Comparison of ENCODE assay signal across 8 cellular contexts in the genomic region with DNA sequence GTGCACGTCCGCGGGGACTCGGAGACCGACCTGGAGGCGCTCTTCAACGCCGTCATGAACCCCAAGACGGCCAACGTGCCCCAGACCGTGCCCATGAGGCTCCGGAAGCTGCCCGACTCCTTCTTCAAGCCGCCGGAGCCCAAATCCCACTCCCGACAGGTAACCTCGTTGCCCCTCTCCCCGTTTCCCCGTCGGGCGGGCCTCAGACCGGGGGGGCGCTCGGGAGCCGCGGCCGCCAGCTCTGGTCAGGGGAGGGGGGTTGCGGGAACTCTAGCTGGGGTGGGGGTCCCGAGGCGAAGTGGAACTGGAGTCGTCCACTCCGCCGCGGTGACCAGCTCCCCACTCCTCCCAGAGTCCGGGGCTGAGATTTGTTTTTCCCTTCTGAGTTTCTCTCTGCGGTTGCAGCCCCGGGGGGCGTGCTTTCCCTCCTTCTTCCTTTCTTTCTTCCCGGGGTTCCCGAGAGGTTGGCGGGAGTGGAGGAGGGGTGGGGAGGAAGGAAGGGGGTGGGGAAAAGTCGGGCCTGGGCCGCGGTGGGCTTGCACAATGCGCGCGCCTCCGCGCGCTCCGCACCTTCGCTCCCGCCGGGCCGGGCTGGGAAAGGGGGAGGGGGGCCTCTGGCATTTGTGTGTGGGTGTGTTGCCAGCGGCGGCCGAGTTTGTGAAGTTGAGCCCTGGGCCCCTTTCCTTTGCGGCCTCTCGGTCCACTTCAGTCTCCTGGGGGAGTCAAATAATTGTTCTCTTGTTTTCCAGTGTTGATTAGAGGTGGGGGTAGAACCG. TPM values are rescaled to one million over a fixed set of nuclear protein-coding genes. Genes with fewer than 3 reads are reported as not detected.
DNase-seq lines count a peak whose midpoint lies in the region; ATAC-seq, FAIRE-seq and TF ChIP-seq lines count a peak whose summit lies in the region.

No MANE protein-coding gene starts in this region.

- CTCF ChIA-PET in naive thymus-derived CD4-positive, alpha-beta T cell (lab: Charles Lee), result interaction anchor here (0.6 kb wide), 1 partner anchor 9 kb away, joined by 5 read pairs; no protein-coding TSS in a partner anchor

- H3K4me3 Mint-ChIP-seq in CD14-positive monocyte, result peak overlapping the region; percentile 39 to 78
- H3K4me3 Mint-ChIP-seq in activated T-helper 1 cell treated with anti-CD3 and anti-CD28 coated beads, Interleukin-12 subunit alpha, Interleukin-12 subunit beta, Interleukin-2, Interleukin-4 antibody, amounts not matched to agents 30 ng/mL and 10 ng/mL and 1 ng/mL, durations not matched to agents 14 hours and 24 hours and 36 hours, result peak overlapping the region; percentile 82
- H3K4me3 Mint-ChIP-seq in naive thymus-derived CD4-positive, alpha-beta T cell, result peak overlapping the region; percentile 76 to 98 (median 85)

- peak; percentile 12 for ATAC-seq in HG03095 (IDR thresholded peaks at IDR 0.05; ENCODE audit: unreplicated experiment)
- ATAC-seq in naive thymus-derived CD4-positive, alpha-beta T cell, result peak; percentile 3
- no peak for ATAC-seq in GM19463 (IDR thresholded peaks at IDR 0.05; ENCODE audit: unreplicated experiment)
- ATAC-seq in HG02763 (IDR thresholded peaks at IDR 0.05; ENCODE audit: unreplicated experiment), result no peak

- no peaks in the 10 kb centered on the region for H3K9me3 ChIP-seq in naive thymus-derived CD4-positive, alpha-beta T cell (ENCODE audit: control insufficient read depth in 2 of 3, low read length in 3 of 3)

- H3K4me1 ChIP-seq in naive thymus-derived CD4-positive, alpha-beta T cell (ENCODE audit: control insufficient read depth in 2 of 2, insufficient read depth in 2 of 2, low read length in 2 of 2), result peaks cover 0 to 6% of the 10 kb centered on the region in 2 donors

- H3K36me3 Mint-ChIP-seq in CD14-positive monocyte, result peaks cover 2 to 5% of the 10 kb centered on the region in 2 donors
- no peaks in the 10 kb centered on the region for H3K36me3 Mint-ChIP-seq in activated T-helper 1 cell treated with anti-CD3 and anti-CD28 coated beads, Interleukin-12 subunit alpha, Interleukin-12 subunit beta, Interleukin-2, Interleukin-4 antibody, amounts not matched to agents 30 ng/mL and 10 ng/mL and 1 ng/mL, durations not matched to agents 14 hours and 24 hours and 36 hours (ENCODE audit: low read depth)
- H3K36me3 Mint-ChIP-seq in naive thymus-derived CD4-positive, alpha-beta T cell, result no peaks in the 10 kb centered on the region

- H3K4me3 ChIP-seq in fibroblast of villous mesenchyme (ENCODE audit: low read depth, low read length), result peak overlapping the region; percentile 95
- H3K4me3 ChIP-seq in naive thymus-derived CD4-positive, alpha-beta T cell (ENCODE audit: low read length), result peak overlapping the region; percentile 46

- no peak overlapping the region for H3K27ac Mint-ChIP-seq in CD14-positive monocyte
- H3K27ac Mint-ChIP-seq in activated T-helper 1 cell treated with anti-CD3 and anti-CD28 coated beads, Interleukin-12 subunit alpha, Interleukin-12 subunit beta, Interleukin-2, Interleukin-4 antibody, amounts not matched to agents 30 ng/mL and 10 ng/mL and 1 ng/mL, durations not matched to agents 14 hours and 24 hours and 36 hours, result no peak overlapping the region
- no peak overlapping the region for H3K27ac Mint-ChIP-seq in naive thymus-derived CD4-positive, alpha-beta T cell

- H3K27me3 ChIP-seq in naive thymus-derived CD4-positive, alpha-beta T cell (ENCODE audit: control insufficient read depth in 2 of 2, insufficient read depth in 2 of 2, low read length in 2 of 2), result peaks cover 3% of the 10 kb centered on the region in 2 donors

- DNase-seq in CD14-positive monocyte (ENCODE audit: low spot score) (no peak), fibroblast of villous mesenchyme (ENCODE audit: low read depth) (peak; percentile 89), GM19239 (ENCODE audit: insufficient read length, low spot score) (no peak)
- DNase-seq in activated T-helper 1 cell treated with anti-CD3 and anti-CD28 coated beads, Interleukin-12 subunit alpha, Interleukin-12 subunit beta, Interleukin-2, Interleukin-4 antibody, amounts not matched to agents 30 ng/mL and 10 ng/mL and 1 ng/mL, durations not matched to agents 14 hours and 24 hours and 36 hours (ENCODE audit: low spot score), result peak; percentile 1
- DNase-seq in naive thymus-derived CD4-positive, alpha-beta T cell, result peak in 4 of 9 donors; percentile 2 to 18 (median 8)

- no peak for FAIRE-seq in GM19239 (lab: Jason Lieb, UNC)

- H3K9me3 Mint-ChIP-seq in CD14-positive monocyte, result peaks cover 0 to 27% (median 8%) of the 10 kb centered on the region in 7 donors
- no peaks in the 10 kb centered on the region for H3K9me3 Mint-ChIP-seq in activated T-helper 1 cell treated with anti-CD3 and anti-CD28 coated beads, Interleukin-12 subunit alpha, Interleukin-12 subunit beta, Interleukin-2, Interleukin-4 antibody, amounts not matched to agents 30 ng/mL and 10 ng/mL and 1 ng/mL, durations not matched to agents 14 hours and 24 hours and 36 hours
- no peaks in the 10 kb centered on the region for H3K9me3 Mint-ChIP-seq in naive thymus-derived CD4-positive, alpha-beta T cell

- H3K36me3 ChIP-seq in naive thymus-derived CD4-positive, alpha-beta T cell (ENCODE audit: control insufficient read depth in 2 of 3, insufficient read depth in 3 of 3, low read length in 3 of 3), result no peaks in the 10 kb centered on the region

- peaks cover 75 to 90% (median 84%) of the 10 kb centered on the region in 3 donors for H3K27me3 Mint-ChIP-seq in CD14-positive monocyte (ENCODE audit: low read depth in 3 of 3)
- peaks cover 70% of the 10 kb centered on the region for H3K27me3 Mint-ChIP-seq in activated T-helper 1 cell treated with anti-CD3 and anti-CD28 coated beads, Interleukin-12 subunit alpha, Interleukin-12 subunit beta, Interleukin-2, Interleukin-4 antibody, amounts not matched to agents 30 ng/mL and 10 ng/mL and 1 ng/mL, durations not matched to agents 14 hours and 24 hours and 36 hours (ENCODE audit: insufficient read depth)
- H3K27me3 Mint-ChIP-seq in naive thymus-derived CD4-positive, alpha-beta T cell, result peaks cover 34 to 73% (median 60%) of the 10 kb centered on the region in 5 donors

- H3K27ac ChIP-seq in naive thymus-derived CD4-positive, alpha-beta T cell (ENCODE audit: low read depth, low read length), result no peak overlapping the region

- H3K4me1 Mint-ChIP-seq in CD14-positive monocyte, result peaks cover 12% of the 10 kb centered on the region
- peaks cover 7% of the 10 kb centered on the region for H3K4me1 Mint-ChIP-seq in activated T-helper 1 cell treated with anti-CD3 and anti-CD28 coated beads, Interleukin-12 subunit alpha, Interleukin-12 subunit beta, Interleukin-2, Interleukin-4 antibody, amounts not matched to agents 30 ng/mL and 10 ng/mL and 1 ng/mL, durations not matched to agents 14 hours and 24 hours and 36 hours (ENCODE audit: low read depth)
- peaks cover 5 to 18% (median 11%) of the 10 kb centered on the region in 7 donors for H3K4me1 Mint-ChIP-seq in naive thymus-derived CD4-positive, alpha-beta T cell

- intact Hi-C loops in CD14-positive monocyte (cut with micrococcal nuclease), result no loop called here
- intact Hi-C loops in activated T-helper 1 cell treated with anti-CD3 and anti-CD28 coated beads, Interleukin-12 subunit alpha, Interleukin-12 subunit beta, Interleukin-2, Interleukin-4 antibody, amounts not matched to agents 30 ng/mL and 10 ng/mL and 1 ng/mL, durations not matched to agents 14 hours and 24 hours and 36 hours (cut with micrococcal nuclease), result loop anchor here (5.0 kb wide), 1 partner anchor 194 kb away; the partner anchor contains the start of genes ANGPTL5 and CEP126
- intact Hi-C loops in naive thymus-derived CD4-positive, alpha-beta T cell (cut with micrococcal nuclease), result loop anchor here (1.0 to 10.0 kb wide), 4 partner anchors 56 to 361 kb away; partner anchors contain the start of gene CEP126 (in 2 of the 2)

- no peak for TF ChIP-seq CTCF in CD14-positive monocyte (IDR thresholded peaks at IDR 0.05)
- TF ChIP-seq CTCF in fibroblast of villous mesenchyme (IDR thresholded peaks at IDR 0.05; ENCODE audit: insufficient read depth, low read depth, low read length), result peak; percentile 19

- POLR2A ChIA-PET in naive thymus-derived CD4-positive, alpha-beta T cell (lab: Charles Lee), result no interaction called here

RNA-seq across cellular contexts. Expression of gene YAP1, which starts 1.0 kb away (rescaled TPM):
- not detected for polyA plus RNA-seq in CD14-positive monocyte
- total RNA-seq in activated T-helper 1 cell treated with anti-CD3 and anti-CD28 coated beads, Interleukin-12 subunit alpha, Interleukin-12 subunit beta, Interleukin-2, Interleukin-4 antibody, amounts not matched to agents 30 ng/mL and 10 ng/mL and 1 ng/mL, durations not matched to agents 14 hours and 24 hours and 36 hours, result 0.10 TPM in 2 replicates
- 127 and 148 TPM in 2 replicates for total RNA-seq in fibroblast of villous mesenchyme
- under 1 TPM in 1 of 5 experiments, not detected in 4; 0.15 TPM for total RNA-seq in naive thymus-derived CD4-positive, alpha-beta T cell
- polyA plus RNA-seq in naive thymus-derived CD4-positive, alpha-beta T cell, result not detected

Comparison
In these comparisons a context has a peak if more than half of its experiments do, and no peak if none do; other contexts are left out.
1. DNase-seq: peak in activated T-helper 1 cell treated with anti-CD3 and anti-CD28 coated beads, Interleukin-12 subunit alpha, Interleukin-12 subunit beta, Interleukin-2, Interleukin-4 antibody, amounts not matched to agents 30 ng/mL and 10 ng/mL and 1 ng/mL, durations not matched to agents 14 hours and 24 hours and 36 hours (single experiment) and fibroblast of villous mesenchyme (single experiment); none in CD14-positive monocyte (single experiment) and GM19239 (single experiment).
2. ATAC-seq: peak in HG03095 (single experiment) and naive thymus-derived CD4-positive, alpha-beta T cell (single experiment); none in GM19463 (single experiment) and HG02763 (single experiment).
3. RNA of gene YAP1, which starts 1.0 kb away (total RNA-seq): 127 to 148 TPM in fibroblast of villous mesenchyme; 0.10 TPM in activated T-helper 1 cell treated with anti-CD3 and anti-CD28 coated beads, Interleukin-12 subunit alpha, Interleukin-12 subunit beta, Interleukin-2, Interleukin-4 antibody, amounts not matched to agents 30 ng/mL and 10 ng/mL and 1 ng/mL, durations not matched to agents 14 hours and 24 hours and 36 hours and 0.15 TPM in naive thymus-derived CD4-positive, alpha-beta T cell; every median in the first group is over 100 times any median in the second.
4. intact Hi-C loops: an anchor here in activated T-helper 1 cell treated with anti-CD3 and anti-CD28 coated beads, Interleukin-12 subunit alpha, Interleukin-12 subunit beta, Interleukin-2, Interleukin-4 antibody, amounts not matched to agents 30 ng/mL and 10 ng/mL and 1 ng/mL, durations not matched to agents 14 hours and 24 hours and 36 hours (5.0 kb wide) and naive thymus-derived CD4-positive, alpha-beta T cell (1.0 to 10.0 kb wide); none called in CD14-positive monocyte.
5. Peak in every context shown above with its lines, with median percentiles within 50 percentile points of each other: H3K4me3 Mint-ChIP-seq.